Comparison of ENCODE assay signal across 1 cellular context in the genomic region with DNA sequence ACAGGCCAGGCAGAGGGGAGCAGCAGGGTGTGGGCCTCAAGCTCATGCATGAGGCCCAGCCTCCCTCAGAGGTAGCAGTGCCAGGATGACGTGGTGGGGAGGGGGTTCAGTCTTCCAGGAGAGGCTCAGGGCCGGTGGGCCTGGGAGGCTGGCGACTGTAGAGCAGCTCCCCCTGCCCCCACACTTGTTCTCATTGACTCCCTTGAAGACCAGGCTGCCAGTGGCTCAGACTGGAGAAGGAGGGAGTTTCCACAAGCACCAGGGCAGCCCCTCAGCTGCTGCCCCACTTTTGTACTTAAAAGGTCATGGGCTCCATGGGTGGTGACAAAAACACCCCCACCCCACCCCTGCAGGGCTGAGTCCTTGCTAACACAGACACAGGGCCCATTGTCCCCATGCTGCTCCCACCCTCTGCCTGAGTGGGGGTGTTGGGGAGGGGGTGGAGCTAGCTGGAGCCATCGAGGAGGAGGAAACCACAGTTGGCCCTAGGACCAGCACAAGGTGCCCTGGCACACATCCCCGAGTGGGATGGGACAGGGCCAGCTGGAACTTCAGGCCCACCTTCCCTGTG.
A peak's percentile ranks its signal among the peaks of the same experiment; 100 is the strongest.
TF ChIP-seq lines count a peak whose summit lies in the region.

No MANE protein-coding gene starts in this region.

TF ChIP-seq in HepG2, 621 proteins besides CTCF, POLR2A, EP300 and RAD21:
- TF ChIP-seq, protein P1, sequence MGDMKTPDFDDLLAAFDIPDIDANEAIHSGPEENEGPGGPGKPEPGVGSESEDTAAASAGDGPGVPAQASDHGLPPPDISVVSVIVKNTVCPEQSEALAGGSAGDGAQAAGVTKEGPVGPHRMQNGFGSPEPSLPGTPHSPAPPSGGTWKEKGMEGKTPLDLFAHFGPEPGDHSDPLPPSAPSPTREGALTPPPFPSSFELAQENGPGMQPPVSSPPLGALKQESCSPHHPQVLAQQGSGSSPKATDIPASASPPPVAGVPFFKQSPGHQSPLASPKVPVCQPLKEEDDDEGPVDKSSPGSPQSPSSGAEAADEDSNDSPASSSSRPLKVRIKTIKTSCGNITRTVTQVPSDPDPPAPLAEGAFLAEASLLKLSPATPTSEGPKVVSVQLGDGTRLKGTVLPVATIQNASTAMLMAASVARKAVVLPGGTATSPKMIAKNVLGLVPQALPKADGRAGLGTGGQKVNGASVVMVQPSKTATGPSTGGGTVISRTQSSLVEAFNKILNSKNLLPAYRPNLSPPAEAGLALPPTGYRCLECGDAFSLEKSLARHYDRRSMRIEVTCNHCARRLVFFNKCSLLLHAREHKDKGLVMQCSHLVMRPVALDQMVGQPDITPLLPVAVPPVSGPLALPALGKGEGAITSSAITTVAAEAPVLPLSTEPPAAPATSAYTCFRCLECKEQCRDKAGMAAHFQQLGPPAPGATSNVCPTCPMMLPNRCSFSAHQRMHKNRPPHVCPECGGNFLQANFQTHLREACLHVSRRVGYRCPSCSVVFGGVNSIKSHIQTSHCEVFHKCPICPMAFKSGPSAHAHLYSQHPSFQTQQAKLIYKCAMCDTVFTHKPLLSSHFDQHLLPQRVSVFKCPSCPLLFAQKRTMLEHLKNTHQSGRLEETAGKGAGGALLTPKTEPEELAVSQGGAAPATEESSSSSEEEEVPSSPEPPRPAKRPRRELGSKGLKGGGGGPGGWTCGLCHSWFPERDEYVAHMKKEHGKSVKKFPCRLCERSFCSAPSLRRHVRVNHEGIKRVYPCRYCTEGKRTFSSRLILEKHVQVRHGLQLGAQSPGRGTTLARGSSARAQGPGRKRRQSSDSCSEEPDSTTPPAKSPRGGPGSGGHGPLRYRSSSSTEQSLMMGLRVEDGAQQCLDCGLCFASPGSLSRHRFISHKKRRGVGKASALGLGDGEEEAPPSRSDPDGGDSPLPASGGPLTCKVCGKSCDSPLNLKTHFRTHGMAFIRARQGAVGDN (CRISPR knock-in tag; IDR thresholded peaks at IDR 0.05) = peak; percentile 21; the same call in 1 of the 2 replicates
- TF ChIP-seq ZSCAN25 (CRISPR knock-in tag; IDR thresholded peaks at IDR 0.05) (peak; percentile 83), DMTF1 (CRISPR knock-in tag; IDR thresholded peaks at IDR 0.05) (no peak), PATZ1 (CRISPR knock-in tag; IDR thresholded peaks at IDR 0.05) (peak; percentile 66; the same call in 1 of the 2 replicates), ZBTB8A (CRISPR knock-in tag; IDR thresholded peaks at IDR 0.05; ENCODE audit: borderline replicate concordance, low read depth) (no peak)
